Comparison of ENCODE assay signal across 29 cellular contexts in the genomic region with DNA sequence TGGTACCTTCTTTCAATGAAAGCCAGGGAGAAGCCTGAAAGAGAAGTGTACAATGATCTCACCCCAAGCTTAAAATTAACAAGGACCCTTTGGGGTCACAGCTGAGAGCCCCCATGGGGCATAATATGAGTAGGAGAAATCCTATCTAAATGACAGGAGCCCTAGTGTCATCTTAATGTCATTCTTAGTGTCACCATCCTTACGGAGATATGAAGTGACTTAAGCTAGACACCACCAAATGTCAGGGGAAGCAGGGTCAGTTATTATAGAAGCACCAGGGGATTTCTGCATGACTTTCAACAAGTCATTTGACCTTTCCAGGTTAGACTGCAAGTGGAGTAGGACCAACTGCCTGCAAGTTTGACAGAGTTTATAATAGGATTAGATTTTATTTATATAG. TPM values are rescaled to one million over a fixed set of nuclear protein-coding genes. Genes with fewer than 3 reads are reported as not detected.
"Had no signal": no experiment of that assay in that cellular context is flagged by ENCODE, and none has a peak within 500 bp of the region (broad histone marks: within the 10 kb centered on the region; RNA-seq: fewer than 3 reads in every experiment).

No MANE protein-coding gene starts in this region.

- DNase-seq: heart left ventricle; hypothalamus; immature natural killer cell; islet precursor cell; left ventricle myocardium inferior; midbrain; mucosa of descending colon; naive thymus-derived CD8-positive, alpha-beta T cell; nucleus accumbens; pancreas; posterior cingulate gyrus; retina; right cardiac atrium; stimulated activated CD4-positive, alpha-beta T cell treated with anti-CD3 and anti-CD28 coated beads, Interleukin-12 subunit alpha, Interleukin-12 subunit beta, amount 100 ng/mL, for 4 hours; stimulated activated CD4-positive, alpha-beta T cell treated with anti-CD3 and anti-CD28 coated beads, Interleukin-15, amount 100 ng/mL, for 24 hours; stimulated activated CD4-positive, alpha-beta T cell treated with anti-CD3 and anti-CD28 coated beads, Interleukin-2, amount 100 ng/mL, for 24 hours; stimulated activated CD4-positive, alpha-beta T cell treated with anti-CD3 and anti-CD28 coated beads, Interleukin-4, amount 100 ng/mL, for 1 hour; stimulated activated naive CD4-positive, alpha-beta T cell treated with Interleukin-2 at 50 U/mL for 16 hours; tibial artery; uterus had no signal

- H3K27ac ChIP-seq: heart left ventricle, left ventricle myocardium inferior, pancreas, prostate gland, suprapubic skin, thoracic aorta, tibial artery, uterus had no signal

- H3K9me3 ChIP-seq: heart left ventricle, left ventricle myocardium inferior, mucosa of descending colon, pancreas, prostate gland, suprapubic skin, thoracic aorta, tibial artery, uterus had no signal

- H3K4me3 Mint-ChIP-seq: immature natural killer cell; naive thymus-derived CD8-positive, alpha-beta T cell; nephron; neural crest cell; type B pancreatic cell had no signal

- H3K4me1 ChIP-seq: pancreas, prostate gland, tibial artery, uterus had no signal

- H3K4me3 ChIP-seq: heart left ventricle, left ventricle myocardium inferior, lung, mucosa of descending colon, pancreas, prostate gland, skin epidermis, suprapubic skin, thoracic aorta, tibial artery, uterus had no signal

- H3K4me1 Mint-ChIP-seq: immature natural killer cell; naive thymus-derived CD8-positive, alpha-beta T cell had no signal

- FAIRE-seq: pancreas had no signal

- H3K9me3 Mint-ChIP-seq: immature natural killer cell; naive thymus-derived CD8-positive, alpha-beta T cell; nephron; neural crest cell; type B pancreatic cell had no signal

- H3K27ac Mint-ChIP-seq: immature natural killer cell; naive thymus-derived CD8-positive, alpha-beta T cell; nephron; type B pancreatic cell had no signal

- H3K36me3 Mint-ChIP-seq: immature natural killer cell; naive thymus-derived CD8-positive, alpha-beta T cell; type B pancreatic cell had no signal

- ATAC-seq: heart left ventricle; mucosa of descending colon; naive thymus-derived CD8-positive, alpha-beta T cell; pancreas; right cardiac atrium; sciatic nerve had no signal

- H3K27me3 ChIP-seq: pancreas, suprapubic skin, uterus had no signal

- H3K36me3 ChIP-seq: left ventricle myocardium inferior, pancreas, prostate gland, suprapubic skin, thoracic aorta, tibial artery, uterus had no signal

RNA-seq across cellular contexts. Expression of a gene that starts 28.9 kb away (rescaled TPM):
- total RNA-seq: naive thymus-derived CD8-positive, alpha-beta T cell had no signal
- polyA plus RNA-seq: naive thymus-derived CD8-positive, alpha-beta T cell had no signal
